ENCODE assay signal across 8 cellular contexts in the genomic region with DNA sequence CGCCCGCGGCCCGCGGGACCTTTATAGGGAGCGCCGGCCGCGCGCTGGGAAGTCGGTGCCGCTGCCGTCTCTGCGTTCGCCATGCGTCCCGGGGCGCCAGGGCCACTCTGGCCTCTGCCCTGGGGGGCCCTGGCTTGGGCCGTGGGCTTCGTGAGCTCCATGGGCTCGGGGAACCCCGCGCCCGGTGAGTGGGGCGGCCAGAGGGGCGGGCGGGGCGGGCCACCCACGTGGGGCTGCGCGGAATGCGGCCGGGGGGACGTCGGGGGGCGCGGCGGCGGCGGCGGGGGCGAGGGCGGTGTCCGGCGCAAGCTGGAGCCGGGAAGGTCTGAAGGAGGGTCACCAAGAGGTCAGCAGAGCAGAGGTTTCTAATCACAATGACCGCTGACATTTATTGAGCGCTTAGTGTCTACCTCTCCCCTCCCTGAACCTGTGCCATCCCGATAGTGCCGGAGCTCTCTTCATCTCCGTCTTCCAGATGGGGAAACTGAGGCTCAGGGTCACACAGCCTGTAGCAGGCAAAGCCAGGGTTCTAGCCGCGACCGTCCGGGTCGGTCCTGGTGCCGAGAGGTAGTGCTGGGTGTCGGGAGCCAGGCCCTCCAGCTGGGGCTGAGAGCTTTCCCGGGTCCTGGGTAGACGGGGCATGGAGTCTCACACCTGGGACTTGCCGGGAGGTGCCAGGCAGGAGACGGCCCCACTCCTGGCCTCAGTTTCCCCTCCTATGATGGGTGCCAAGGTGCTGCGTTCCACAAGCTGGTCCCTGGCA. TPM values are rescaled to one million over a fixed set of nuclear protein-coding genes. Genes with fewer than 3 reads are reported as not detected.
DNase-seq lines count a peak whose midpoint lies in the region; ATAC-seq, FAIRE-seq and TF ChIP-seq lines count a peak whose summit lies in the region.

Gene FSTL3, plus strand, starts transcription at position 50 of the 763 bp plus-strand sequence. Its CDS starts 32 bp downstream, at position 82.

- H3K4me3 Mint-ChIP-seq in MCF 10A (ENCODE audit: unreplicated experiment): peak within 1 kb of the TSS; percentile 65

- H3K4me1 ChIP-seq in HEK293 (ENCODE audit: control insufficient read depth, insufficient read depth, low read length) (no peaks in the 10 kb centered on the region), HepG2 (ENCODE audit: insufficient read depth, low read length) (peaks cover 75% of the 10 kb centered on the region), thoracic aorta (ENCODE audit: control insufficient read depth in 1 of 2, low read depth in 2 of 2) (peaks cover 14 to 23% of the 10 kb centered on the region in 2 donors)

- no peaks in the 10 kb centered on the region for H3K79me2 ChIP-seq in HepG2 (ENCODE audit: insufficient read depth, low read length)

- H3K36me3 Mint-ChIP-seq in MCF 10A (ENCODE audit: insufficient read depth, unreplicated experiment): peaks cover 31% of the 10 kb centered on the region

- no peak within 1 kb of the TSS for H3K27ac ChIP-seq in HEK293 (ENCODE audit: extremely low read depth, low read depth, low read length)
- no peak within 1 kb of the TSS for H3K27ac ChIP-seq in HepG2 (ENCODE audit: extremely low read length, insufficient read depth, low read length)
- H3K27ac ChIP-seq in thoracic aorta: peak within 1 kb of the TSS; percentile 96 to 99

- POLR2A ChIA-PET in HEK293 (lab: Yijun Ruan, JAX) (interaction anchor here (0.5 to 2.0 kb wide), 9 partner anchors 8 to 102 kb away, joined by 3 to 8 read pairs (median 4); partner anchors contain the start of gene RNF126), MCF 10A (lab: Yijun Ruan, JAX) (interaction anchor here (0.5 to 6.8 kb wide), 17 partner anchors 10 to 308 kb away, joined by 3 to 49 read pairs (median 4); partner anchors contain the start of genes CDC34, CFD, MISP and PTBP1), HepG2 (lab: Yijun Ruan, JAX) (interaction anchor here (1.0 to 5.3 kb wide), 6 partner anchors 13 to 76 kb away, joined by 3 to 27 read pairs (median 7); partner anchors contain the start of genes PALM and RNF126)

- H3K9me3 Mint-ChIP-seq in MCF 10A (ENCODE audit: unreplicated experiment): no peaks in the 10 kb centered on the region

- H3K4me3 ChIP-seq in HEK293 (ENCODE audit: low read depth, low read length) (peak within 1 kb of the TSS; percentile 27), HepG2 (replicated peaks in 1 of 3; ENCODE audit: insufficient read depth in 1 of 3, low read depth in 2 of 3, low read length in 3 of 3) (peak within 1 kb of the TSS; percentile 54 to 76 (median 69)), thoracic aorta (peak within 1 kb of the TSS; percentile 97)

- in situ Hi-C loops in HepG2 (cut with HindIII; ENCODE audit: extremely low pct_ligation_motif_present, low pct_unique_long_range_greater_than_20kb): no loop called here

- no peaks in the 10 kb centered on the region for H4K20me1 ChIP-seq in HepG2 (ENCODE audit: insufficient read depth, low read length)

- H3K27me3 Mint-ChIP-seq in MCF 10A (ENCODE audit: insufficient read depth, unreplicated experiment): no peaks in the 10 kb centered on the region

- no peaks in the 10 kb centered on the region for H3K9me3 ChIP-seq in HEK293 (ENCODE audit: control insufficient read depth, insufficient read depth, low read depth, low read length)
- no peaks in the 10 kb centered on the region for H3K9me3 ChIP-seq in HepG2 (ENCODE audit: low read length)
- no peaks in the 10 kb centered on the region for H3K9me3 ChIP-seq in thoracic aorta

- DNase-seq in MCF 10A (ENCODE audit: unreplicated experiment) (no peak), HepG2 (ENCODE audit: low spot score) (no peak), thoracic aorta (ENCODE audit: low spot score) (no peak), NCI-H1436 (lab: John Stamatoyannopoulos, UW) (no peak), NCI-H345 (lab: John Stamatoyannopoulos, UW) (no peak), NCI-H146 treated with DMSO at 0.1 percent for 48 hours (lab: John Stamatoyannopoulos, UW; ENCODE audit: unreplicated experiment) (no peak), NCI-H526 (lab: John Stamatoyannopoulos, UW) (no peak)

- TF ChIP-seq EP300 in HepG2 (IDR thresholded peaks at IDR 0.05; ENCODE audit: low read depth in 2 of 2, low read length in 2 of 2) (no peak), HepG2 (CRISPR knock-in tag; IDR thresholded peaks at IDR 0.05; ENCODE audit: borderline replicate concordance) (no peak)

- TF ChIP-seq CTCF in HEK293 (tag by site-specific recombination; IDR thresholded peaks at IDR 0.05) (no peak), MCF 10A (IDR thresholded peaks at IDR 0.05; ENCODE audit: unreplicated experiment) (no peak), HepG2 (CRISPR knock-in tag; IDR thresholded peaks at IDR 0.05) (no peak), thoracic aorta (IDR thresholded peaks at IDR 0.05) (no peak)

- peak within 1 kb of the TSS; percentile 88 for H3K4me2 ChIP-seq in HepG2 (ENCODE audit: low read depth, low read length)

- ATAC-seq in HepG2: no peak
- no peak for ATAC-seq in thoracic aorta (ENCODE audit: insufficient number of reproducible peaks, low FRiP score, low read depth)

- WGBS in HepG2 (ENCODE audit: low lambda C conversion rate): 0% methylated on average over 11 of the region's 63 CpGs

- CTCF ChIA-PET in HEK293 (lab: Yijun Ruan, JAX) (interaction anchor here (0.9 kb wide), 1 partner anchor 10 kb away, joined by 4 read pairs; no protein-coding TSS in a partner anchor), MCF 10A (lab: Yijun Ruan, JAX) (interaction anchor here (1.6 kb wide), 1 partner anchor 13 kb away, joined by 7 read pairs; the partner anchor contains the start of gene RNF126), HepG2 (lab: Yijun Ruan, JAX; ENCODE audit: low intra/inter-chr PET ratio, low total read pairs) (no interaction called here)

- H3K36me3 ChIP-seq in HEK293 (ENCODE audit: control insufficient read depth in 2 of 2, insufficient read depth in 1 of 2, low read length in 2 of 2) (no peaks in the 10 kb centered on the region), HepG2 (replicated peaks in 1 of 2; ENCODE audit: control insufficient read depth in 1 of 2, insufficient read depth in 2 of 2, low read length in 2 of 2) (no peaks in the 10 kb centered on the region), thoracic aorta (peaks cover 3% of the 10 kb centered on the region)

- FAIRE-seq in HepG2 (lab: Jason Lieb, UNC): no peak

- intact Hi-C loops in MCF 10A (cut with micrococcal nuclease): loop anchor here (5.0 kb wide), 1 partner anchor 76 kb away; the partner anchor contains the start of gene MISP
- intact Hi-C loops in HepG2 (cut with micrococcal nuclease; ENCODE audit: unreplicated experiment): no loop called here

- peak in 1 of 2 experiments; percentile 55; a peak in 1 of 4 replicates for TF ChIP-seq POLR2A in HepG2 (IDR thresholded peaks at IDR 0.05; ENCODE audit: insufficient read depth in 1 of 2, low read depth in 2 of 2, low read length in 2 of 2)

- BruUV-seq in MCF 10A (replicated peaks; lab: Mats Ljungman, UMichigan): TSS peak; percentile 46
- BruUV-seq in HepG2 (replicated peaks; lab: Mats Ljungman, UMichigan): TSS peak; percentile 71

- H3K27me3 ChIP-seq in HepG2 (ENCODE audit: control insufficient read depth in 1 of 2, insufficient read depth in 2 of 2, low read length in 2 of 2) (peaks cover 0 to 7% of the 10 kb centered on the region in 2 experiments; a peak in 1 of 5 replicates), thoracic aorta (replicated peaks; ENCODE audit: insufficient read depth) (no peaks in the 10 kb centered on the region)

- no peak for TF ChIP-seq RAD21 in HepG2 (CRISPR knock-in tag; IDR thresholded peaks at IDR 0.05)

- no peak within 1 kb of the TSS for H2AFZ ChIP-seq in HepG2 (ENCODE audit: low read length)

- H3K9ac ChIP-seq in HepG2 (ENCODE audit: insufficient read depth, low read depth, low read length): peak within 1 kb of the TSS; percentile 52

- H3K27ac Mint-ChIP-seq in MCF 10A (ENCODE audit: low read depth, unreplicated experiment): peak within 1 kb of the TSS; percentile 79

- H3K4me1 Mint-ChIP-seq in MCF 10A (ENCODE audit: insufficient read depth, unreplicated experiment): peaks cover 13% of the 10 kb centered on the region

TF ChIP-seq in HEK293, 187 proteins besides CTCF, POLR2A, EP300 and RAD21 (continues in another document):
- no peak for TF ChIP-seq SP7 (tag by site-specific recombination; IDR thresholded peaks at IDR 0.05)

RNA-seq across cellular contexts. Expression of gene FSTL3, which starts in this region (rescaled TPM):
- 172 and 183 TPM in 2 replicates for total RNA-seq in MCF 10A (2022)
- 5.8 and 13.5 TPM in 2 replicates for total RNA-seq in HepG2 (2016; rRNA removed; fragmentation: Illumina TruSeq; extraction: Trizol)
- total RNA-seq in HepG2 (2016; cell fraction: cytosol; rRNA removed; fragmentation: Illumina TruSeq; extraction: Trizol; ENCODE audit: low read depth): 3.3 and 3.8 TPM in 2 replicates
- total RNA-seq in HepG2 (2016; cell fraction: insoluble cytoplasmic fraction; rRNA removed; fragmentation: Illumina TruSeq; extraction: Trizol): 4.6 and 14.2 TPM in 2 replicates
- total RNA-seq in HepG2 (2016; cell fraction: membrane; rRNA removed; fragmentation: Illumina TruSeq; extraction: Trizol): 7.0 and 8.2 TPM in 2 replicates
- 11.9 and 15.2 TPM in 2 replicates for total RNA-seq in HepG2 (2016; cell fraction: nucleus; rRNA removed; fragmentation: Illumina TruSeq; extraction: Trizol)
- 15.6 and 30.9 TPM in 2 replicates for polyA plus RNA-seq in HepG2 (2011; rRNA removed)
- 24.5 and 32.7 TPM in 2 replicates for polyA plus RNA-seq in HepG2 (2011; cell fraction: cytosol; rRNA removed)
- polyA plus RNA-seq in HepG2 (2011; cell fraction: nucleus; rRNA removed): 151 and 166 TPM in 2 replicates
- polyA plus RNA-seq in HepG2 (2012): 19.0 and 28.0 TPM in 2 replicates
- polyA plus RNA-seq in HepG2 (2016; cell fraction: cytosol; fragmentation: Illumina TruSeq; extraction: Trizol; ENCODE audit: low read depth): 3.1 and 4.0 TPM in 2 replicates
- polyA plus RNA-seq in HepG2 (2016; cell fraction: insoluble cytoplasmic fraction; fragmentation: Illumina TruSeq; extraction: Trizol; ENCODE audit: low read depth): 6.4 and 7.0 TPM in 2 replicates
- 5.8 and 6.2 TPM in 2 replicates for polyA plus RNA-seq in HepG2 (2016; cell fraction: membrane; fragmentation: Illumina TruSeq; extraction: Trizol; ENCODE audit: low read depth)
- polyA plus RNA-seq in HepG2 (2016; cell fraction: nucleus; fragmentation: Illumina TruSeq; extraction: Trizol; ENCODE audit: insufficient read depth, low read depth): 30.9 and 40.0 TPM in 2 replicates
- 28.2 and 70.2 TPM in 2 replicates for polyA minus RNA-seq in HepG2 (2011; rRNA and poly(A)+ RNA removed; ENCODE audit: low replicate concordance)
- polyA minus RNA-seq in HepG2 (2011; cell fraction: cytosol; rRNA and poly(A)+ RNA removed): 10.6 and 21.0 TPM in 2 replicates
- polyA minus RNA-seq in HepG2 (2011; cell fraction: nucleus; rRNA and poly(A)+ RNA removed): 6.8 and 7.9 TPM in 2 replicates
- 100 to 1,000 TPM; 361 to 595 TPM for total RNA-seq in thoracic aorta

Comparison
In these comparisons a context has a peak if more than half of its experiments do, and no peak if none do; other contexts are left out.
1. RNA of gene FSTL3 (total RNA-seq): 361 to 595 TPM in thoracic aorta and 172 to 183 TPM in MCF 10A; 3.3 to 15.2 TPM in HepG2; every median in the first group is over 10 times any median in the second.
2. H3K27ac ChIP-seq: peak in thoracic aorta (2 of 2); none in HEK293 (single experiment) and HepG2 (single experiment).
3. H3K4me3 ChIP-seq: peak in every context shown above with its lines; median percentile 97 in thoracic aorta; 69 in HepG2; 27 in HEK293.
4. Of the 63 proteins assayed by ChIP-seq in both HepG2 and HEK293: peak only in HepG2: PATZ1; only in HEK293: none; in both: none; in neither: 62.